In genomic region chr2:110034935-110035334, GRCh38 we compare ENCODE assay signal across 7 cellular contexts.
DNase-seq lines count a peak whose midpoint lies in the region; ATAC-seq and TF ChIP-seq lines count a peak whose summit lies in the region.
"Not testable (repeated sequence)": the region's sequence is repeated elsewhere in the genome, so short reads cannot be mapped to it uniquely, and the experiment has no call there.

No MANE protein-coding gene starts in this region.

- not testable (repeated sequence) for TF ChIP-seq RAD21 in SK-N-SH (IDR thresholded peaks at IDR 0.05; ENCODE audit: low read length)

- not testable (repeated sequence) for H3K9ac ChIP-seq in SK-N-SH; endodermal cell (ENCODE audit: extremely low read depth, low read length, poor library complexity, severe bottlenecking)

- not testable (repeated sequence) for H3K4me1 ChIP-seq in SK-N-SH (ENCODE audit: control insufficient read depth in 1 of 2, insufficient read depth in 2 of 2, low read depth in 1 of 2, low read length in 1 of 2); endodermal cell (ENCODE audit: control insufficient read depth, insufficient read depth, low read length); hepatocyte (ENCODE audit: insufficient read depth); lower lobe of right lung

- not testable (repeated sequence) for H3K27ac ChIP-seq in SK-N-SH (ENCODE audit: low read depth in 2 of 2, low read length in 1 of 2); endodermal cell (ENCODE audit: low read depth, low read length); hepatocyte; lower lobe of right lung

- not testable (repeated sequence) for H3K9me3 Mint-ChIP-seq in endodermal cell; osteocyte (ENCODE audit: unreplicated experiment); stimulated activated effector memory CD8-positive, alpha-beta T cell treated with anti-CD3 and anti-CD28 coated beads, Interleukin-12 subunit alpha, Interleukin-12 subunit beta, amount 100 ng/mL, for 72 hours

- H2AFZ ChIP-seq in SK-N-SH (ENCODE audit: low read depth); hepatocyte: not testable (repeated sequence)

- H3K9me3 ChIP-seq in SK-N-SH; endodermal cell (ENCODE audit: control insufficient read depth, low read length); hepatocyte (ENCODE audit: low read depth); lower lobe of right lung: not testable (repeated sequence)

- not testable (repeated sequence) for H3K36me3 ChIP-seq in SK-N-SH (replicated peaks in 1 of 2; ENCODE audit: control insufficient read depth in 1 of 2, insufficient read depth in 2 of 2, low read length in 1 of 2); endodermal cell (ENCODE audit: control insufficient read depth, insufficient read depth, low read length); hepatocyte (replicated peaks; ENCODE audit: insufficient read depth, low read depth); lower lobe of right lung

- not testable (repeated sequence) for H3K4me1 Mint-ChIP-seq in endodermal cell; osteocyte (ENCODE audit: unreplicated experiment); stimulated activated effector memory CD8-positive, alpha-beta T cell treated with anti-CD3 and anti-CD28 coated beads, Interleukin-12 subunit alpha, Interleukin-12 subunit beta, amount 100 ng/mL, for 72 hours

- not testable (repeated sequence) for H4K20me1 ChIP-seq in SK-N-SH (ENCODE audit: insufficient read depth); hepatocyte (ENCODE audit: insufficient read depth, poor library complexity, severe bottlenecking)

- not testable (repeated sequence) for H3K4me2 ChIP-seq in SK-N-SH, hepatocyte

- 70% methylated on average over 2 of the region's 10 CpGs for WGBS in SK-N-SH (ENCODE audit: low lambda C conversion rate)
- 94 to 95% methylated on average over 3 to 9 of the region's 10 CpGs for WGBS in endodermal cell (ENCODE audit: insufficient coverage in 1 of 2, insufficient read length in 1 of 2), 2 experiments
- WGBS in hepatocyte (ENCODE audit: low lambda C conversion rate, missing lambda C conversion rate), result 93% methylated on average over 8 of the region's 10 CpGs

- not testable (repeated sequence) for H3F3A ChIP-seq in SK-N-SH (replicated peaks; ENCODE audit: insufficient read depth)

- not testable (repeated sequence) for H3K27ac Mint-ChIP-seq in endodermal cell; osteocyte (ENCODE audit: unreplicated experiment); stimulated activated effector memory CD8-positive, alpha-beta T cell treated with anti-CD3 and anti-CD28 coated beads, Interleukin-12 subunit alpha, Interleukin-12 subunit beta, amount 100 ng/mL, for 72 hours

- POLR2A ChIA-PET in SK-N-SH (lab: Yijun Ruan, JAX), result not testable (repeated sequence)

- not testable (repeated sequence) for H3K27me3 ChIP-seq in SK-N-SH (ENCODE audit: insufficient read depth); endodermal cell (ENCODE audit: control insufficient read depth, insufficient read depth, low read length, poor library complexity, severe bottlenecking); hepatocyte; lower lobe of right lung (ENCODE audit: low read depth)

- intact Hi-C loops in lower lobe of right lung (cut with DNase I), result not testable (repeated sequence)

- CTCF ChIA-PET in SK-N-SH (lab: Yijun Ruan, JAX), result not testable (repeated sequence)

- H3K79me2 ChIP-seq in SK-N-SH (ENCODE audit: insufficient read depth); hepatocyte: not testable (repeated sequence)

- H3K4me3 ChIP-seq in SK-N-SH (ENCODE audit: low read depth in 2 of 2, low read length in 1 of 2); endodermal cell (ENCODE audit: low read length); hepatocyte; lower lobe of right lung: not testable (repeated sequence)

- H3K36me3 Mint-ChIP-seq in endodermal cell (ENCODE audit: low read depth); osteocyte (ENCODE audit: unreplicated experiment); stimulated activated effector memory CD8-positive, alpha-beta T cell treated with anti-CD3 and anti-CD28 coated beads, Interleukin-12 subunit alpha, Interleukin-12 subunit beta, amount 100 ng/mL, for 72 hours: not testable (repeated sequence)

- ATAC-seq in lower lobe of right lung, result not testable (repeated sequence)
- peak; percentile 17 for ATAC-seq in stimulated activated effector memory CD8-positive, alpha-beta T cell treated with anti-CD3 and anti-CD28 coated beads, Interleukin-12 subunit alpha, Interleukin-12 subunit beta, amount 100 ng/mL, for 72 hours

- in situ Hi-C loops in GM13977 (cut with MboI; ENCODE audit: low pct_unique_long_range_greater_than_20kb, low sequenced_read_pairs, unreplicated experiment), result not testable (repeated sequence)

- not testable (repeated sequence) for H3K4me3 Mint-ChIP-seq in endodermal cell; osteocyte (ENCODE audit: unreplicated experiment); stimulated activated effector memory CD8-positive, alpha-beta T cell treated with anti-CD3 and anti-CD28 coated beads, Interleukin-12 subunit alpha, Interleukin-12 subunit beta, amount 100 ng/mL, for 72 hours

- TF ChIP-seq EP300 in SK-N-SH (IDR thresholded peaks at IDR 0.05; ENCODE audit: borderline replicate concordance in 1 of 2, low read depth in 1 of 2, low read length in 1 of 2), result not testable (repeated sequence)

- TF ChIP-seq CTCF in GM13977 (IDR thresholded peaks at IDR 0.05; ENCODE audit: extremely low read depth, insufficient read depth, missing control alignments); SK-N-SH (IDR thresholded peaks at IDR 0.05); endodermal cell (conservative IDR thresholded peaks at IDR 0.05); hepatocyte (IDR thresholded peaks at IDR 0.05; ENCODE audit: poor library complexity); lower lobe of right lung (IDR thresholded peaks at IDR 0.05); osteocyte (IDR thresholded peaks at IDR 0.05): not testable (repeated sequence)

- H3K9me2 ChIP-seq in SK-N-SH; hepatocyte (replicated peaks; ENCODE audit: insufficient read depth): not testable (repeated sequence)

- DNase-seq in GM13977 (ENCODE audit: low spot score) (peak; percentile 0), SK-N-SH (peak; percentile 1), endodermal cell (peak; percentile 11), hepatocyte (ENCODE audit: low spot score) (peak; percentile 1), lower lobe of right lung (peak; percentile 6), osteocyte (ENCODE audit: extremely low spot score, unreplicated experiment) (peak; percentile 80)
- DNase-seq in stimulated activated effector memory CD8-positive, alpha-beta T cell treated with anti-CD3 and anti-CD28 coated beads, Interleukin-12 subunit alpha, Interleukin-12 subunit beta, amount 100 ng/mL, for 72 hours (ENCODE audit: low spot score in 2 of 2), result not testable (repeated sequence)

- H3K27me3 Mint-ChIP-seq in endodermal cell (ENCODE audit: insufficient read depth); osteocyte (ENCODE audit: unreplicated experiment): not testable (repeated sequence)
